ENCODE assay signal across 8 cellular contexts in the genomic region with DNA sequence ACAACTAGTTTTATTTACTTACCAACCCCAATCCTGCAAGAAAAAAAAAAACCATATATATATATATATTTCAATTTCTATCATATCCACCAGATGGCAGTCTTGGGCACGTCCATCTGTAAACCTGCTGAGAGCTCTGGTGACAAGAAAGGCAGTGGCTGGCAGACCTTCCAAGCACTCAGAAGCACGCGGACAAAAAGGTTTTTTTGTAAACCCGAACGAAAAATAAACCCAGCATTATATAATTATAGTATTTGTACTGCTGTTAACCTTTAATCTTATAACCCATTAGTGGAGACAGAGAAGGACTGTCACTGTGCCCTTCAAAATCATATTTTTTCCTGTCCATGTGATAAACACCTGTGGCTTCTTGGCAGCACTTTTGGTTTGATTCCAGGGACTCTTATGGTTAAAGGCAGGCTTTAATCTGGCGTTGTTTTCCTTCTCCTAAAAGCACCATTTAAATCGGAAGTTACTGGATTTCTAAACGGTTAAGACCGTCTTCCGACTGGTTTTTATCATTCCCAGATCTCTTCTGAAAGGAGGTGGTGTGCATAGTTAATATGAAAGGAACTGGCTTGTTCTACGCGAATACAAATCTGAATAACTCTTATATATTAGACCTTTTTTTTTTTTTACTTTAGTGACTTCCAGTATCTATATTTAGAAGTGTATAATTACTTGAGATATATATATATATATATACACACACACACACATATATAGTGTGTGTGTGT. TPM values are rescaled to one million over a fixed set of nuclear protein-coding genes. Genes with fewer than 3 reads are reported as not detected.
DNase-seq lines count a peak whose midpoint lies in the region; ATAC-seq and TF ChIP-seq lines count a peak whose summit lies in the region.

No MANE protein-coding gene starts in this region.

- H3K9me3 ChIP-seq in iPS DF 6.9 (ENCODE audit: control insufficient read depth, insufficient read depth, low read length) (no peaks in the 10 kb centered on the region), skeletal muscle satellite cell (replicated peaks; ENCODE audit: low read length) (no peaks in the 10 kb centered on the region)

- H3K27me3 ChIP-seq in iPS DF 6.9 (ENCODE audit: control insufficient read depth, insufficient read depth, low read length) (no peaks in the 10 kb centered on the region), skeletal muscle satellite cell (ENCODE audit: control insufficient read depth, insufficient read depth, low read length) (no peaks in the 10 kb centered on the region)

- in situ Hi-C loops in astrocyte of the spinal cord (cut with HindIII; ENCODE audit: low sequenced_read_pairs) = no loop called here

- no peak for ATAC-seq in GM18498 (IDR thresholded peaks at IDR 0.05; ENCODE audit: unreplicated experiment)

- no CpG with 5 or more reads among the region's 12 CpGs for WGBS in iPS DF 6.9 (ENCODE audit: insufficient coverage, insufficient read length)

- H3K9ac ChIP-seq in skeletal muscle satellite cell (ENCODE audit: low read depth, low read length) = peak overlapping the region; percentile 23

- no peak overlapping the region for H3K27ac ChIP-seq in iPS DF 6.9 (ENCODE audit: low read length)

- TF ChIP-seq CTCF in astrocyte of the spinal cord (IDR thresholded peaks at IDR 0.05; ENCODE audit: low read depth, low read length) = peak; percentile 49

- peak overlapping the region; percentile 75 for H3K4me2 ChIP-seq in skeletal muscle satellite cell (ENCODE audit: low read length)

- H3K4me3 ChIP-seq in astrocyte of the spinal cord (ENCODE audit: low read depth, low read length) (peak overlapping the region; percentile 25), iPS DF 6.9 (ENCODE audit: low read length) (no peak overlapping the region), skeletal muscle satellite cell (ENCODE audit: low read length) (peak overlapping the region; percentile 58)

- DNase-seq in activated gamma-delta T cell treated with Interleukin-2 at 50 U/mL for 16 hours (peak; percentile 47), activated gamma-delta T cell (lab: John Stamatoyannopoulos, UW) (no peak), NCI-H2029 (lab: John Stamatoyannopoulos, UW) (peak; percentile 93), T-helper 9 cell (peak; percentile 32), astrocyte of the spinal cord (ENCODE audit: low read depth, low spot score) (peak; percentile 80), iPS DF 6.9 (ENCODE audit: low read depth, low spot score) (peak; percentile 52)

- H3K36me3 ChIP-seq in iPS DF 6.9 (ENCODE audit: control insufficient read depth, insufficient read depth, low read length) (no peaks in the 10 kb centered on the region), skeletal muscle satellite cell (ENCODE audit: insufficient read depth, low read length) (no peaks in the 10 kb centered on the region)

- H3K4me1 ChIP-seq in iPS DF 6.9 (ENCODE audit: control insufficient read depth, insufficient read depth, low read length) (peaks cover 2% of the 10 kb centered on the region; the same call in 1 of the 2 replicates), skeletal muscle satellite cell (ENCODE audit: control insufficient read depth, insufficient read depth, low read length) (peaks cover 3% of the 10 kb centered on the region)

RNA-seq across cellular contexts. Expression of a gene that starts 31.0 kb away (rescaled TPM):
- under 0.01 TPM in 1 of 2 replicates, not detected in the other for total RNA-seq in skeletal muscle satellite cell (2012; rRNA removed)
